15 cellular contexts compared by ENCODE assay signal in genomic region chr6:93453956-93454355, GRCh38. TPM values are rescaled to one million over a fixed set of nuclear protein-coding genes. Genes with fewer than 3 reads are reported as not detected.
DNase-seq lines count a peak whose midpoint lies in the region; ATAC-seq and TF ChIP-seq lines count a peak whose summit lies in the region.
"Had no signal": no experiment of that assay in that cellular context is flagged by ENCODE, and none has a peak within 500 bp of the region (broad histone marks: within the 10 kb centered on the region; RNA-seq: fewer than 3 reads in every experiment).

No MANE protein-coding gene starts in this region.

- no peak overlapping the region for H3K27ac ChIP-seq in tibial nerve
- H3K27ac ChIP-seq: brain microvascular endothelial cell, gastrocnemius medialis had no signal

- H3K9me3 ChIP-seq in tibial nerve: no peaks in the 10 kb centered on the region
- H3K9me3 ChIP-seq: gastrocnemius medialis had no signal

- TF ChIP-seq POLR2A in GM18505 (IDR thresholded peaks at IDR 0.05; ENCODE audit: borderline replicate concordance, extremely low read depth, insufficient read depth, insufficient read length) (no peak), tibial nerve (IDR thresholded peaks at IDR 0.05) (no peak)

- H3K4me3 ChIP-seq in tibial nerve: no peak overlapping the region
- H3K4me3 ChIP-seq: gastrocnemius medialis had no signal

- no peak for TF ChIP-seq CTCF in tibial nerve (IDR thresholded peaks at IDR 0.05)

- ATAC-seq in GM18505 (IDR thresholded peaks at IDR 0.05; ENCODE audit: unreplicated experiment) (peak; percentile 97), GM21390 (IDR thresholded peaks at IDR 0.05; ENCODE audit: unreplicated experiment) (peak; percentile 82), HG02973 (IDR thresholded peaks at IDR 0.05; ENCODE audit: unreplicated experiment) (peak; percentile 87), HG03565 (IDR thresholded peaks at IDR 0.05; ENCODE audit: unreplicated experiment) (peak; percentile 96), left lobe of liver (no peak), GM19035 (IDR thresholded peaks at IDR 0.05; ENCODE audit: unreplicated experiment) (no peak)
- ATAC-seq: gastrocnemius medialis; PC-3; stimulated activated effector memory CD8-positive, alpha-beta T cell treated with anti-CD3 and anti-CD28 coated beads, Interleukin-12 subunit alpha, Interleukin-12 subunit beta, amount 100 ng/mL, for 72 hours had no signal

- WGBS in tibial nerve, 2 donors: 87 to 88% methylated on average over 3 of the region's 3 CpGs

- no peaks in the 10 kb centered on the region for H3K27me3 ChIP-seq in tibial nerve
- H3K27me3 ChIP-seq: brain microvascular endothelial cell, gastrocnemius medialis had no signal

- DNase-seq in left lobe of liver (ENCODE audit: low spot score): no peak
- no peak for DNase-seq in stimulated activated CD4-positive, alpha-beta T cell treated with anti-CD3 and anti-CD28 coated beads, Interleukin-2, amount 100 ng/mL, for 48 hours
- no peak for DNase-seq in tibial nerve (ENCODE audit: low spot score in 2 of 2)
- DNase-seq: activated effector memory CD4-positive, alpha-beta T cell treated with Interleukin-2 at 50 U/mL for 16 hours; brain microvascular endothelial cell; gastrocnemius medialis; islet precursor cell; PC-3; stimulated activated CD4-positive, alpha-beta T cell treated with anti-CD3 and anti-CD28 coated beads, Interleukin-1b, Interleukin-23, amount 100 ng/mL, for 48 hours had no signal

- no peak for TF ChIP-seq EP300 in tibial nerve (IDR thresholded peaks at IDR 0.05)

- no peaks in the 10 kb centered on the region for H3K36me3 ChIP-seq in tibial nerve
- H3K36me3 ChIP-seq: brain microvascular endothelial cell, gastrocnemius medialis had no signal

- no peaks in the 10 kb centered on the region for H3K4me1 ChIP-seq in tibial nerve
- H3K4me1 ChIP-seq: gastrocnemius medialis had no signal

RNA-seq across cellular contexts. Expression of gene EPHA7, which starts 34.6 kb away (rescaled TPM):
- total RNA-seq in left lobe of liver: 0.10 TPM
- total RNA-seq in tibial nerve: 1 to 10 TPM in 3 of 4 donors, under 1 TPM in 1; 0.60 to 2.0 (median 1.7) TPM

Comparison
In these comparisons a context has a peak if more than half of its experiments do, and no peak if none do; other contexts are left out.
1. ATAC-seq: peak in GM18505 (single experiment), GM21390 (single experiment), HG02973 (single experiment) and HG03565 (single experiment); none in left lobe of liver (single experiment) and GM19035 (single experiment).